18 cellular contexts compared by ENCODE assay signal in genomic region chr21:42942244-42942643, GRCh38. TPM values are rescaled to one million over a fixed set of nuclear protein-coding genes. Genes with fewer than 3 reads are reported as not detected.
"Had no signal": no experiment of that assay in that cellular context is flagged by ENCODE, and none has a peak within 500 bp of the region (broad histone marks: within the 10 kb centered on the region; RNA-seq: fewer than 3 reads in every experiment).

No MANE protein-coding gene starts in this region.

- H3K9me3 ChIP-seq: left lung, neutrophil, upper lobe of left lung had no signal

- H3K36me3 Mint-ChIP-seq: memory B cell, natural killer cell had no signal

- H3K27me3 ChIP-seq: left lung, neutrophil, upper lobe of left lung had no signal

- H3K27ac Mint-ChIP-seq: dendritic cell treated with granulocyte-macrophage colony-stimulating factor and Interleukin-4, amounts not matched to agents 40 ng/mL and 50 ng/mL, for 4 days; memory B cell; natural killer cell; T-helper 2 cell treated with Interferon-gamma antibody and Interleukin-4, amounts not matched to agents 5 μg/mL and 100 μg/mL, for 36 hours had no signal

- H3K36me3 ChIP-seq: left lung, neutrophil, upper lobe of left lung had no signal

- DNase-seq: activated CD4-positive, alpha-beta T cell treated with anti-CD3 and anti-CD28 coated beads, Interleukin-2, amount 50 U/mL, for 1 hour; activated CD8-positive, alpha-beta memory T cell treated with anti-CD3 and anti-CD28 coated beads for 24 hours; activated naive CD4-positive, alpha-beta T cell; effector memory CD8-positive, alpha-beta T cell; left lung; natural killer cell; stimulated activated CD4-positive, alpha-beta T cell treated with anti-CD3 and anti-CD28 coated beads, Interleukin-4, amount 100 ng/mL, for 4 hours; stimulated activated CD8-positive, alpha-beta memory T cell treated with anti-CD3 and anti-CD28 coated beads, Interleukin-4, amount 100 ng/mL, for 48 hours; stimulated activated naive CD8-positive, alpha-beta T cell treated with anti-CD3 and anti-CD28 coated beads, Interleukin-15, Interleukin-2, amounts not matched to agents 100 U/mL and 50 U/mL, for 24 hours; upper lobe of left lung had no signal

- ATAC-seq: effector memory CD8-positive, alpha-beta T cell; left lung; natural killer cell; stimulated activated naive CD8-positive, alpha-beta T cell treated with anti-CD3 and anti-CD28 coated beads, Interleukin-15, Interleukin-2, amounts not matched to agents 100 U/mL and 50 U/mL, for 24 hours had no signal

- H3K4me3 Mint-ChIP-seq: dendritic cell treated with granulocyte-macrophage colony-stimulating factor and Interleukin-4, amounts not matched to agents 40 ng/mL and 50 ng/mL, for 4 days; effector memory CD8-positive, alpha-beta T cell; memory B cell; natural killer cell; T-helper 2 cell treated with Interferon-gamma antibody and Interleukin-4, amounts not matched to agents 5 μg/mL and 100 μg/mL, for 36 hours had no signal

- H3K4me1 Mint-ChIP-seq: natural killer cell had no signal

- H3K4me1 ChIP-seq: parathyroid adenoma had no signal

- H3K4me3 ChIP-seq: left lung, upper lobe of left lung had no signal

- H3K27me3 Mint-ChIP-seq: dendritic cell treated with granulocyte-macrophage colony-stimulating factor and Interleukin-4, amounts not matched to agents 40 ng/mL and 50 ng/mL, for 4 days; effector memory CD8-positive, alpha-beta T cell; memory B cell had no signal

- H3K9me3 Mint-ChIP-seq: dendritic cell treated with granulocyte-macrophage colony-stimulating factor and Interleukin-4, amounts not matched to agents 40 ng/mL and 50 ng/mL, for 4 days; effector memory CD8-positive, alpha-beta T cell; memory B cell; natural killer cell; T-helper 2 cell treated with Interferon-gamma antibody and Interleukin-4, amounts not matched to agents 5 μg/mL and 100 μg/mL, for 36 hours had no signal

- H3K27ac ChIP-seq: left lung, neutrophil, parathyroid adenoma, upper lobe of left lung had no signal

RNA-seq across cellular contexts. Expression of gene ERVH48-1, which starts 16.8 kb away (rescaled TPM):
- total RNA-seq: aorta, left lung, natural killer cell, renal cortical epithelial cell, skeletal muscle tissue had no signal
